1 cellular context compared by ENCODE assay signal in the genomic region with DNA sequence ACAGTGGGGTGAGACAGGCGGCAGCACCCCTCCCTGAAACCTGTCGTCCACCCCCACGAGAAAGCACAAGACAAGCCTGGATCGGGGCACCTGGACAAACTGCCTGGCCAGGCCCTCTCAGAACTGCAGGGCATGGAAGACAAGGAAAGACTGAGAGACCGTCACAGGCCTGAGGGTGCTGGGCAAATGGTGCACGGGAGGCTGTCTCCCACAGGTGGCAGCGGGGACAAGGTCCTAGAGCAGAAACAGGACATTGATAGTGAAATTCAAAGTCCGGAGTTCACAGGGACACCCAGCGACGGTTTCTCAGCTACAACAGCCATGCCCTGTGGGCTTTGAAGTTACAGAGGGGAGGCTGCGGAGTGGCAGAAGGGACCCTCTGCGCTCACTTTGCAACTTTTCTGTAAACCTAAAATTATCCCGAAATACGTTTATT.
TF ChIP-seq lines count a peak whose summit lies in the region.

No MANE protein-coding gene starts in this region.

TF ChIP-seq in liver, 16 proteins besides CTCF, POLR2A, EP300 and RAD21 (continued from another document):
- TF ChIP-seq, protein P1, sequence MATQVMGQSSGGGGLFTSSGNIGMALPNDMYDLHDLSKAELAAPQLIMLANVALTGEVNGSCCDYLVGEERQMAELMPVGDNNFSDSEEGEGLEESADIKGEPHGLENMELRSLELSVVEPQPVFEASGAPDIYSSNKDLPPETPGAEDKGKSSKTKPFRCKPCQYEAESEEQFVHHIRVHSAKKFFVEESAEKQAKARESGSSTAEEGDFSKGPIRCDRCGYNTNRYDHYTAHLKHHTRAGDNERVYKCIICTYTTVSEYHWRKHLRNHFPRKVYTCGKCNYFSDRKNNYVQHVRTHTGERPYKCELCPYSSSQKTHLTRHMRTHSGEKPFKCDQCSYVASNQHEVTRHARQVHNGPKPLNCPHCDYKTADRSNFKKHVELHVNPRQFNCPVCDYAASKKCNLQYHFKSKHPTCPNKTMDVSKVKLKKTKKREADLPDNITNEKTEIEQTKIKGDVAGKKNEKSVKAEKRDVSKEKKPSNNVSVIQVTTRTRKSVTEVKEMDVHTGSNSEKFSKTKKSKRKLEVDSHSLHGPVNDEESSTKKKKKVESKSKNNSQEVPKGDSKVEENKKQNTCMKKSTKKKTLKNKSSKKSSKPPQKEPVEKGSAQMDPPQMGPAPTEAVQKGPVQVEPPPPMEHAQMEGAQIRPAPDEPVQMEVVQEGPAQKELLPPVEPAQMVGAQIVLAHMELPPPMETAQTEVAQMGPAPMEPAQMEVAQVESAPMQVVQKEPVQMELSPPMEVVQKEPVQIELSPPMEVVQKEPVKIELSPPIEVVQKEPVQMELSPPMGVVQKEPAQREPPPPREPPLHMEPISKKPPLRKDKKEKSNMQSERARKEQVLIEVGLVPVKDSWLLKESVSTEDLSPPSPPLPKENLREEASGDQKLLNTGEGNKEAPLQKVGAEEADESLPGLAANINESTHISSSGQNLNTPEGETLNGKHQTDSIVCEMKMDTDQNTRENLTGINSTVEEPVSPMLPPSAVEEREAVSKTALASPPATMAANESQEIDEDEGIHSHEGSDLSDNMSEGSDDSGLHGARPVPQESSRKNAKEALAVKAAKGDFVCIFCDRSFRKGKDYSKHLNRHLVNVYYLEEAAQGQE (IDR thresholded peaks at IDR 0.05) = peak; percentile 78
- TF ChIP-seq FOXA2 (IDR thresholded peaks at IDR 0.05) (no peak), SP1 (IDR thresholded peaks at IDR 0.05) (peak; percentile 99), TAF1 (conservative IDR thresholded peaks at IDR 0.05) (no peak), GABPA (IDR thresholded peaks at IDR 0.05 in 1 of 2, conservative IDR thresholded peaks at IDR 0.05 in 1 of 2) (peak in 1 of 2 donors; percentile 39), FOXA1 (IDR thresholded peaks at IDR 0.05) (no peak), JUND (IDR thresholded peaks at IDR 0.05) (peak; percentile 51 to 62), ATF3 (IDR thresholded peaks at IDR 0.05) (no peak), HNF4G (IDR thresholded peaks at IDR 0.05) (peak; percentile 99), EGR1 (IDR thresholded peaks at IDR 0.05; ENCODE audit: low read depth in 2 of 2) (peak in 1 of 2 donors; percentile 62), NR2F2 (IDR thresholded peaks at IDR 0.05) (peak; percentile 57), RXRA (IDR thresholded peaks at IDR 0.05) (peak; percentile 96 to 97)
- TF ChIP-seq, protein P2, sequence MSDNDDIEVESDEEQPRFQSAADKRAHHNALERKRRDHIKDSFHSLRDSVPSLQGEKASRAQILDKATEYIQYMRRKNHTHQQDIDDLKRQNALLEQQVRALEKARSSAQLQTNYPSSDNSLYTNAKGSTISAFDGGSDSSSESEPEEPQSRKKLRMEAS (IDR thresholded peaks at IDR 0.05) = peak; percentile 84
